In genomic region chr7:108420482-108420908, GRCh38 we compare ENCODE assay signal across 18 cellular contexts. TPM values are rescaled to one million over a fixed set of nuclear protein-coding genes. Genes with fewer than 3 reads are reported as not detected.
DNase-seq lines count a peak whose midpoint lies in the region; ATAC-seq and TF ChIP-seq lines count a peak whose summit lies in the region.
"Had no signal": no experiment of that assay in that cellular context is flagged by ENCODE, and none has a peak within 500 bp of the region (broad histone marks: within the 10 kb centered on the region; RNA-seq: fewer than 3 reads in every experiment).

No MANE protein-coding gene starts in this region.

- H3K4me3 ChIP-seq in brain microvascular endothelial cell (ENCODE audit: low read depth, low read length) (no peak overlapping the region), colonic mucosa (no peak overlapping the region)
- H3K4me3 ChIP-seq: GM23248, tibial nerve had no signal

- no peaks in the 10 kb centered on the region for H3K36me3 ChIP-seq in brain microvascular endothelial cell (replicated peaks)
- no peaks in the 10 kb centered on the region for H3K36me3 ChIP-seq in colonic mucosa
- H3K36me3 ChIP-seq: tibial nerve had no signal

- no peaks in the 10 kb centered on the region for H3K9me3 ChIP-seq in colonic mucosa
- H3K9me3 ChIP-seq: tibial nerve had no signal

- H3K4me1 ChIP-seq in colonic mucosa: no peaks in the 10 kb centered on the region

- no peaks in the 10 kb centered on the region for H3K27me3 Mint-ChIP-seq in osteocyte (ENCODE audit: unreplicated experiment)

- no peak for TF ChIP-seq CTCF in brain microvascular endothelial cell (IDR thresholded peaks at IDR 0.05; ENCODE audit: low read depth, low read length, missing control alignments)
- no peak for TF ChIP-seq CTCF in osteocyte (IDR thresholded peaks at IDR 0.05)
- TF ChIP-seq CTCF in colonic mucosa (IDR thresholded peaks at IDR 0.05): no peak

- H3K9ac ChIP-seq in colonic mucosa (ENCODE audit: low read depth in 2 of 2, low read length in 2 of 2): no peak overlapping the region
- H3K9ac ChIP-seq: GM23248 had no signal

- H3K36me3 Mint-ChIP-seq in osteocyte (ENCODE audit: unreplicated experiment): peaks cover 4% of the 10 kb centered on the region
- H3K36me3 Mint-ChIP-seq: naive B cell had no signal

- H3K27me3 ChIP-seq in brain microvascular endothelial cell (replicated peaks): no peaks in the 10 kb centered on the region
- no peaks in the 10 kb centered on the region for H3K27me3 ChIP-seq in colonic mucosa
- H3K27me3 ChIP-seq: tibial nerve had no signal

- peaks cover 52% of the 10 kb centered on the region for H3K4me1 Mint-ChIP-seq in osteocyte (ENCODE audit: unreplicated experiment)

- in situ Hi-C loops in brain microvascular endothelial cell (cut with HindIII; ENCODE audit: low pct_ligation_motif_present, low sequenced_read_pairs): no loop called here

- H3K9me3 Mint-ChIP-seq in osteocyte (ENCODE audit: unreplicated experiment): no peaks in the 10 kb centered on the region
- H3K9me3 Mint-ChIP-seq: T-helper 1 cell treated with Interleukin-12 subunit alpha and Interleukin-12 subunit beta and Interleukin-4 antibody, amounts not matched to agents 30 μg/mL and 1 μg/mL, for 36 hours had no signal

- peak overlapping the region; percentile 44 for H3K27ac ChIP-seq in brain microvascular endothelial cell
- no peak overlapping the region for H3K27ac ChIP-seq in colonic mucosa
- H3K27ac ChIP-seq: GM23248, HL-60, tibial nerve had no signal

- H3K4me3 Mint-ChIP-seq in osteocyte (ENCODE audit: unreplicated experiment): peak overlapping the region; percentile 53
- H3K4me3 Mint-ChIP-seq: naive B cell; T-helper 1 cell treated with Interleukin-12 subunit alpha and Interleukin-12 subunit beta and Interleukin-4 antibody, amounts not matched to agents 30 μg/mL and 1 μg/mL, for 36 hours had no signal

- intact Hi-C loops in colonic mucosa (cut with DNase I): no loop called here

- peak overlapping the region; percentile 84 for H3K27ac Mint-ChIP-seq in osteocyte (ENCODE audit: unreplicated experiment)
- H3K27ac Mint-ChIP-seq: T-helper 1 cell treated with Interleukin-12 subunit alpha and Interleukin-12 subunit beta and Interleukin-4 antibody, amounts not matched to agents 30 μg/mL and 1 μg/mL, for 36 hours had no signal

- ATAC-seq in GM21360 (IDR thresholded peaks at IDR 0.05; ENCODE audit: unreplicated experiment) (no peak), GM18519 (IDR thresholded peaks at IDR 0.05; ENCODE audit: low FRiP score, unreplicated experiment) (no peak)

- DNase-seq in GF-D8 (lab: John Stamatoyannopoulos, UW) (peak; percentile 71), OCI-M1 (lab: John Stamatoyannopoulos, UW) (peak; percentile 22), brain microvascular endothelial cell (peak; percentile 22), osteocyte (ENCODE audit: extremely low spot score, unreplicated experiment) (no peak), mucosa of gallbladder (ENCODE audit: low spot score) (no peak), colonic mucosa (no peak)
- DNase-seq: DMS 273 treated with DMSO at 0.1 percent for 48 hours, GM23248, naive B cell, NCI-H1105, NCI-H2171, NCI-H774, posterior cingulate gyrus had no signal

RNA-seq across cellular contexts. Expression of gene NRCAM, which starts 35.7 kb away (rescaled TPM):
- 78.3 and 81.8 TPM in 2 replicates for total RNA-seq in osteocyte
- 38.2 TPM for total RNA-seq in mucosa of gallbladder
- 1 to 10 TPM in 1 of 2 donors, under 1 TPM in 1; 0.42 to 1.1 TPM for total RNA-seq in colonic mucosa

Comparison
In these comparisons a context has a peak if more than half of its experiments do, and no peak if none do; other contexts are left out.
1. DNase-seq: peak in GF-D8 (single experiment), OCI-M1 (single experiment) and brain microvascular endothelial cell (single experiment); none in osteocyte (single experiment), mucosa of gallbladder (single experiment) and colonic mucosa (single experiment).
2. RNA of gene NRCAM, which starts 35.7 kb away (total RNA-seq): 78.3 to 81.8 TPM in osteocyte and 38.2 TPM in mucosa of gallbladder (single experiment); 0.42 to 1.1 TPM in colonic mucosa; every median in the first group is over 10 times any median in the second.